ENCODE assay signal across 23 cellular contexts in the genomic region with DNA sequence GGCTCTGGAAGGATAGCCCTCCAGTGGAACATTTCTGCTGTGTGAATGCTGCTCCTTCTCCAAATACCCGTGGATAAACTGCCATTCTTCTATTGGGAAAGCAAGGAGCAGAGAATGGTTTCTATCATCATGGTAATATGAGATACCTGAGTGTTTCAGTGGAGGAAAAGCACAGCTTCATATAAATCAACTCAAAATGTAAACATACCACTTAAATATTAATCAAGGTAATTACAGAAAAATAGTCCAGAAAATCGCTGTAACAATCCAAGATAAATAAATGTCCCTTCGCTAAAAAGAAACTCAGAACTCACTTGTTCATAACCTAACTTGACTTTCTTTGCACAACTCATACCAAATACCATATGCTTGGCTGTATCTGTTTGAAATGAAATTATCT.
DNase-seq lines count a peak whose midpoint lies in the region; ATAC-seq and TF ChIP-seq lines count a peak whose summit lies in the region.
"Had no signal": no experiment of that assay in that cellular context is flagged by ENCODE, and none has a peak within 500 bp of the region (broad histone marks: within the 10 kb centered on the region; RNA-seq: fewer than 3 reads in every experiment).

No MANE protein-coding gene starts in this region.

- no peaks in the 10 kb centered on the region for H3K36me3 ChIP-seq in GM23338 (ENCODE audit: insufficient read depth)
- H3K36me3 ChIP-seq in mesodermal cell (ENCODE audit: control insufficient read depth, insufficient read depth, low read length) = no peaks in the 10 kb centered on the region
- H3K36me3 ChIP-seq: BE2C, Peyer's patch had no signal

- H3K9me2 ChIP-seq in GM23338 (ENCODE audit: insufficient read depth) = no peaks in the 10 kb centered on the region

- 0 out of 2 replicates have a peak, but pooled peaks cover 6% of the 10 kb centered on the region for H3F3A ChIP-seq in GM23338 (replicated peaks; ENCODE audit: low read depth)

- H3K9me3 Mint-ChIP-seq in GM23338 = no peaks in the 10 kb centered on the region
- no peaks in the 10 kb centered on the region for H3K9me3 Mint-ChIP-seq in CD4-positive, alpha-beta T cell

- H3K4me1 ChIP-seq in GM23338 (ENCODE audit: insufficient read depth) = peaks cover 80% of the 10 kb centered on the region
- H3K4me1 ChIP-seq in mesodermal cell (ENCODE audit: control insufficient read depth, insufficient read depth, low read length, poor library complexity, severe bottlenecking) = peaks cover 21% of the 10 kb centered on the region
- H3K4me1 ChIP-seq: Peyer's patch had no signal

- H3K4me2 ChIP-seq in GM23338 = peak overlapping the region; percentile 58

- H3K4me1 Mint-ChIP-seq in GM23338 = peaks cover 72% of the 10 kb centered on the region
- no peaks in the 10 kb centered on the region for H3K4me1 Mint-ChIP-seq in CD4-positive, alpha-beta T cell (ENCODE audit: low read depth)
- H3K4me1 Mint-ChIP-seq: CD4-positive, CD25-positive, alpha-beta regulatory T cell had no signal

- H3K9me3 ChIP-seq in mesodermal cell (ENCODE audit: control insufficient read depth, low read length) = no peaks in the 10 kb centered on the region
- no peaks in the 10 kb centered on the region for H3K9me3 ChIP-seq in CD4-positive, alpha-beta T cell (ENCODE audit: control insufficient read depth, low read length)
- H3K9me3 ChIP-seq: BE2C, Peyer's patch had no signal

- H3K27ac Mint-ChIP-seq in GM23338 = no peak overlapping the region
- no peak overlapping the region for H3K27ac Mint-ChIP-seq in CD4-positive, alpha-beta T cell
- H3K27ac Mint-ChIP-seq: CD4-positive, CD25-positive, alpha-beta regulatory T cell had no signal

- no peak for ATAC-seq in GM23338
- no peak for ATAC-seq in CD4-positive, alpha-beta T cell (ENCODE audit: poor library complexity)
- ATAC-seq: HCT116 had no signal

- H3K27me3 Mint-ChIP-seq in GM23338 (ENCODE audit: insufficient read depth, low read depth, poor library complexity) = peaks cover 5% of the 10 kb centered on the region
- H3K27me3 Mint-ChIP-seq in CD4-positive, alpha-beta T cell = no peaks in the 10 kb centered on the region

- TF ChIP-seq CTCF in GM23338 (conservative IDR thresholded peaks at IDR 0.05; ENCODE audit: low read depth in 2 of 2) = no peak
- no peak for TF ChIP-seq CTCF in CD4-positive, alpha-beta T cell (IDR thresholded peaks at IDR 0.05)

- POLR2A ChIA-PET in CD4-positive, alpha-beta T cell (lab: Charles Lee) = no interaction called here

- CTCF ChIA-PET in CD4-positive, alpha-beta T cell (lab: Charles Lee) = no interaction called here

- no peaks in the 10 kb centered on the region for H3K79me2 ChIP-seq in GM23338 (replicated peaks; ENCODE audit: insufficient read depth)

- H4K20me1 ChIP-seq in GM23338 (replicated peaks; ENCODE audit: insufficient read depth) = no peaks in the 10 kb centered on the region

- no peak overlapping the region for H2AFZ ChIP-seq in GM23338

- WGBS in mesodermal cell (ENCODE audit: insufficient coverage in 2 of 2), 2 experiments = 100% methylated on average over 2 of the region's 3 CpGs; no CpG with 5 or more reads in 1 of the 2 experiments

- no peaks in the 10 kb centered on the region for H3K36me3 Mint-ChIP-seq in GM23338 (ENCODE audit: low read depth)
- H3K36me3 Mint-ChIP-seq in CD4-positive, alpha-beta T cell (ENCODE audit: low read depth) = no peaks in the 10 kb centered on the region
- H3K36me3 Mint-ChIP-seq: CD4-positive, CD25-positive, alpha-beta regulatory T cell had no signal

- peak overlapping the region; percentile 74; the same call in 1 of the 2 replicates for H3K27ac ChIP-seq in GM23338 (ENCODE audit: low read depth)
- peak overlapping the region; percentile 25 for H3K27ac ChIP-seq in mesodermal cell (ENCODE audit: low read depth, low read length, severe bottlenecking)
- H3K27ac ChIP-seq in CD4-positive, alpha-beta T cell (ENCODE audit: low read depth, low read length) = no peak overlapping the region
- H3K27ac ChIP-seq: 22Rv1, Peyer's patch, SK-N-MC had no signal

- peak; percentile 48 for DNase-seq in NCI-H1105 treated with DMSO at 0.1 percent for 48 hours (lab: John Stamatoyannopoulos, UW)
- no peak for DNase-seq in NCI-H1105 (lab: John Stamatoyannopoulos, UW)
- no peak for DNase-seq in GM23338 (ENCODE audit: low spot score)
- DNase-seq in NCI-H748 (lab: John Stamatoyannopoulos, UW; ENCODE audit: unreplicated experiment) = peak; percentile 66
- DNase-seq in CD4-positive, alpha-beta T cell = no peak
- no peak for DNase-seq in stimulated activated CD4-positive, alpha-beta T cell treated with anti-CD3 and anti-CD28 coated beads, Interleukin-4, amount 100 ng/mL, for 4 hours
- DNase-seq in GM19238 (ENCODE audit: insufficient read length, low spot score) = no peak
- DNase-seq: ACHN; BE2C; CD4-positive, CD25-positive, alpha-beta regulatory T cell; DMS53; NCI-H1048; NCI-H1436; NCI-H2171 treated with DMSO at 0.1 percent for 48 hours; NCI-H345; NCI-H524; Peyer's patch; SHP77 treated with DMSO at 0.1 percent for 48 hours; T-helper 2 cell had no signal

- no peak overlapping the region for H3K4me3 Mint-ChIP-seq in GM23338
- no peak overlapping the region for H3K4me3 Mint-ChIP-seq in CD4-positive, alpha-beta T cell

- H3K4me3 ChIP-seq in GM23338 (no peak overlapping the region), mesodermal cell (ENCODE audit: extremely low read depth, insufficient read depth, low read length, poor library complexity, severe bottlenecking) (no peak overlapping the region)
- H3K4me3 ChIP-seq: Peyer's patch, SK-N-MC had no signal

- H3K27me3 ChIP-seq in GM23338 (ENCODE audit: insufficient read depth) = no peaks in the 10 kb centered on the region
- no peaks in the 10 kb centered on the region for H3K27me3 ChIP-seq in CD4-positive, alpha-beta T cell (ENCODE audit: control insufficient read depth, insufficient read depth, low read length)
- H3K27me3 ChIP-seq: BE2C, Peyer's patch had no signal

- intact Hi-C loops in CD4-positive, alpha-beta T cell (cut with DNase I, micrococcal nuclease) = no loop called here

TF ChIP-seq in GM23338, 12 proteins besides CTCF, POLR2A, EP300 and RAD21:
- no peak for TF ChIP-seq EZH2phosphoT487 (IDR thresholded peaks at IDR 0.05; ENCODE audit: unreplicated experiment)

Comparison
In these comparisons a context has a peak if more than half of its experiments do, and no peak if none do; other contexts are left out.
1. DNase-seq: peak in NCI-H1105 treated with DMSO at 0.1 percent for 48 hours (single experiment) and NCI-H748 (single experiment); none in NCI-H1105 (single experiment), GM23338 (single experiment), CD4-positive, alpha-beta T cell (0 of 10), stimulated activated CD4-positive, alpha-beta T cell treated with anti-CD3 and anti-CD28 coated beads, Interleukin-4, amount 100 ng/mL, for 4 hours (0 of 2) and GM19238 (single experiment).